21 cellular contexts compared by ENCODE assay signal in genomic region chr10:131814567-131815290, GRCh38.
DNase-seq lines count a peak whose midpoint lies in the region; ATAC-seq and TF ChIP-seq lines count a peak whose summit lies in the region.
"Had no signal": no experiment of that assay in that cellular context is flagged by ENCODE, and none has a peak within 500 bp of the region (broad histone marks: within the 10 kb centered on the region; RNA-seq: fewer than 3 reads in every experiment).

No MANE protein-coding gene starts in this region.

- DNase-seq in DMS79 (lab: John Stamatoyannopoulos, UW) (peak; percentile 55), DMS79 treated with DMSO at 0.1 percent for 48 hours (lab: John Stamatoyannopoulos, UW) (no peak), D341Med (ENCODE audit: low spot score) (peak; percentile 1), left lobe of liver (ENCODE audit: low spot score) (peak; percentile 93), osteoblast (ENCODE audit: insufficient read length, low spot score, missing footprints) (peak; percentile 34), NCI-H82 (lab: John Stamatoyannopoulos, UW) (no peak), NCI-H2171 treated with DMSO at 0.1 percent for 48 hours (lab: John Stamatoyannopoulos, UW) (no peak)
- DNase-seq: activated CD4-positive, alpha-beta T cell treated with anti-CD3 and anti-CD28 coated beads, Interleukin-2, amount 50 U/mL, for 1 hour; activated T-cell treated with anti-CD3 and anti-CD28 coated beads, Interleukin-2, amount 50 U/mL, for 1 hour; COR-L47; EL; GM23248; lower lobe of right lung; NCI-H1092 treated with DMSO at 0.1 percent for 48 hours; NCI-H2107; occipital lobe; transverse colon had no signal

- H3K79me2 ChIP-seq in osteoblast (ENCODE audit: insufficient read depth, low read length), result no peaks in the 10 kb centered on the region

- no peak for TF ChIP-seq CTCF in osteoblast (IDR thresholded peaks at IDR 0.05; ENCODE audit: extremely low read depth, low read depth, low read length)

- H3K27me3 ChIP-seq in osteoblast (ENCODE audit: insufficient read depth, low read length), result no peaks in the 10 kb centered on the region
- H3K27me3 ChIP-seq: transverse colon had no signal

- no peaks in the 10 kb centered on the region for H3K4me1 ChIP-seq in osteoblast (ENCODE audit: insufficient read depth, low read length)
- H3K4me1 ChIP-seq: lower lobe of right lung, transverse colon had no signal

- no peaks in the 10 kb centered on the region for H4K20me1 ChIP-seq in osteoblast (ENCODE audit: insufficient read depth, low read length)

- H3K4me2 ChIP-seq in osteoblast (ENCODE audit: insufficient read depth, low read length), result no peak overlapping the region
- H3K4me2 ChIP-seq: SK-N-SH had no signal

- H3K4me3 ChIP-seq in osteoblast (ENCODE audit: insufficient read depth, low read length), result no peak overlapping the region
- H3K4me3 ChIP-seq: GM23248, lower lobe of right lung, transverse colon had no signal

- no peak overlapping the region for H2AFZ ChIP-seq in osteoblast (ENCODE audit: low read length)
- H2AFZ ChIP-seq: GM23248 had no signal

- H3K36me3 ChIP-seq in osteoblast (ENCODE audit: insufficient read depth, low read length), result no peaks in the 10 kb centered on the region
- H3K36me3 ChIP-seq: lower lobe of right lung, transverse colon had no signal

- no peaks in the 10 kb centered on the region for H3K9me3 ChIP-seq in osteoblast (ENCODE audit: low read depth, low read length)
- H3K9me3 ChIP-seq: lower lobe of right lung, SK-N-SH, transverse colon had no signal

- H3K27ac ChIP-seq in osteoblast (ENCODE audit: low read depth, low read length), result no peak overlapping the region
- H3K27ac ChIP-seq: GM23248, lower lobe of right lung, transverse colon, VCaP had no signal

- ATAC-seq in left lobe of liver (peak; percentile 81), GM19395 (IDR thresholded peaks at IDR 0.05; ENCODE audit: unreplicated experiment) (no peak)
- ATAC-seq: lower lobe of right lung, right cardiac atrium had no signal

Comparison
In these comparisons a context has a peak if more than half of its experiments do, and no peak if none do; other contexts are left out.
1. DNase-seq: peak in DMS79 (single experiment), D341Med (single experiment), left lobe of liver (single experiment) and osteoblast (single experiment); none in DMS79 treated with DMSO at 0.1 percent for 48 hours (single experiment), NCI-H82 (single experiment) and NCI-H2171 treated with DMSO at 0.1 percent for 48 hours (single experiment).